34 cellular contexts compared by ENCODE assay signal in genomic region chr14:104523546-104523935, GRCh38. TPM values are rescaled to one million over a fixed set of nuclear protein-coding genes. Genes with fewer than 3 reads are reported as not detected.
"Had no signal": no experiment of that assay in that cellular context is flagged by ENCODE, and none has a peak within 500 bp of the region (broad histone marks: within the 10 kb centered on the region; RNA-seq: fewer than 3 reads in every experiment).

No MANE protein-coding gene starts in this region.

- H3K27ac Mint-ChIP-seq: activated CD4-positive, alpha-beta memory T cell treated with anti-CD3 and anti-CD28 coated beads, Interleukin-2, amount 10 ng/mL, durations not matched to agents 7 days and 5 days; activated CD4-positive, alpha-beta T cell treated with anti-CD3 and anti-CD28 coated beads, Interleukin-2, amount 10 ng/mL, durations not matched to agents 7 days and 5 days; activated naive CD4-positive, alpha-beta T cell treated with anti-CD3 and anti-CD28 coated beads for 36 hours; activated naive CD4-positive, alpha-beta T cell treated with anti-CD3 and anti-CD28 coated beads, Interleukin-2, amount 50 U/mL, for 24 hours; activated naive CD8-positive, alpha-beta T cell treated with anti-CD3 and anti-CD28 coated beads for 36 hours; activated naive CD8-positive, alpha-beta T cell treated with anti-CD3 and anti-CD28 coated beads, Interleukin-2, amount 50 U/mL, for 24 hours; activated T-helper 1 cell treated with anti-CD3 and anti-CD28 coated beads, Interleukin-12 subunit alpha, Interleukin-12 subunit beta, Interleukin-2, Interleukin-4 antibody, amounts not matched to agents 30 ng/mL and 10 ng/mL and 1 ng/mL, durations not matched to agents 14 hours and 24 hours and 36 hours; activated T-helper 2 cell treated with anti-CD3 and anti-CD28 coated beads, Interferon-gamma antibody, Interleukin-2, Interleukin-4, amounts not matched to agents 10 μg/mL and 5 μg/mL and 100 μg/mL, durations not matched to agents 14 hours and 24 hours and 36 hours; T-helper 17 cell; T-helper 2 cell treated with Interferon-gamma antibody and Interleukin-4, amounts not matched to agents 5 μg/mL and 100 μg/mL, for 36 hours had no signal

- H3K27ac ChIP-seq: adrenal gland, body of pancreas, colonic mucosa, esophagus muscularis mucosa, foreskin keratinocyte, gastrocnemius medialis, heart left ventricle had no signal

- H3K4me3 ChIP-seq: adrenal gland, body of pancreas, colonic mucosa, esophagus muscularis mucosa, gastrocnemius medialis, heart left ventricle had no signal

- H3K36me3 Mint-ChIP-seq: activated naive CD8-positive, alpha-beta T cell treated with anti-CD3 and anti-CD28 coated beads for 36 hours had no signal

- H3K9me3 ChIP-seq: adrenal gland, body of pancreas, colonic mucosa, gastrocnemius medialis had no signal

- H3K4me1 ChIP-seq: adrenal gland, body of pancreas, colonic mucosa, esophagus muscularis mucosa, foreskin keratinocyte, gastrocnemius medialis, heart left ventricle had no signal

- DNase-seq: activated CD4-positive, alpha-beta memory T cell treated with anti-CD3 and anti-CD28 coated beads, Interleukin-2, amount 10 ng/mL, durations not matched to agents 7 days and 5 days; activated CD4-positive, alpha-beta T cell treated with anti-CD3 and anti-CD28 coated beads for 1 hour; activated CD4-positive, alpha-beta T cell treated with anti-CD3 and anti-CD28 coated beads for 4 hours; activated CD4-positive, alpha-beta T cell treated with anti-CD3 and anti-CD28 coated beads, Interleukin-2, amount 10 ng/mL, durations not matched to agents 7 days and 5 days; activated CD4-positive, alpha-beta T cell treated with anti-CD3 and anti-CD28 coated beads, Interleukin-2, amount 50 U/mL, for 4 hours; activated CD4-positive, CD25-positive, alpha-beta regulatory T cell; activated CD8-positive, alpha-beta memory T cell treated with anti-CD3 and anti-CD28 coated beads, Interleukin-2, amount 50 U/mL, for 4 hours; activated effector memory CD4-positive, alpha-beta T cell treated with anti-CD3 and anti-CD28 coated beads, Interleukin-2, amount 50 U/mL, for 16 hours; activated naive CD4-positive, alpha-beta T cell treated with anti-CD3 and anti-CD28 coated beads for 36 hours; activated naive CD8-positive, alpha-beta T cell treated with anti-CD3 and anti-CD28 coated beads for 36 hours; activated naive CD8-positive, alpha-beta T cell treated with anti-CD3 and anti-CD28 coated beads, Interleukin-2, amount 50 U/mL, for 24 hours; activated T-cell treated with anti-CD3 and anti-CD28 coated beads, Interleukin-2, amount 50 U/mL, for 1 hour; activated T-cell treated with anti-CD3 and anti-CD28 coated beads, Interleukin-2, amount 50 U/mL, for 48 hours; adrenal gland; amygdala; aorta; body of pancreas; central memory CD4-positive, alpha-beta T cell; cerebellar nuclear complex; colonic mucosa; effector memory CD4-positive, alpha-beta T cell; erythroblast; foreskin keratinocyte; gastrocnemius medialis; glutamatergic neuron; heart left ventricle; T-helper 1 cell; T-helper 17 cell had no signal

- H3K36me3 ChIP-seq: adrenal gland, colonic mucosa, esophagus muscularis mucosa, gastrocnemius medialis, heart left ventricle had no signal

- H3K4me3 Mint-ChIP-seq: activated CD4-positive, alpha-beta memory T cell treated with anti-CD3 and anti-CD28 coated beads, Interleukin-2, amount 10 ng/mL, durations not matched to agents 7 days and 5 days; activated CD4-positive, alpha-beta T cell treated with anti-CD3 and anti-CD28 coated beads, Interleukin-2, amount 10 ng/mL, durations not matched to agents 7 days and 5 days; activated naive CD4-positive, alpha-beta T cell treated with anti-CD3 and anti-CD28 coated beads for 36 hours; activated naive CD4-positive, alpha-beta T cell treated with anti-CD3 and anti-CD28 coated beads, Interleukin-2, amount 50 U/mL, for 24 hours; activated naive CD8-positive, alpha-beta T cell treated with anti-CD3 and anti-CD28 coated beads for 36 hours; activated naive CD8-positive, alpha-beta T cell treated with anti-CD3 and anti-CD28 coated beads, Interleukin-2, amount 50 U/mL, for 24 hours; activated T-helper 1 cell treated with anti-CD3 and anti-CD28 coated beads, Interleukin-12 subunit alpha, Interleukin-12 subunit beta, Interleukin-2, Interleukin-4 antibody, amounts not matched to agents 30 ng/mL and 10 ng/mL and 1 ng/mL, durations not matched to agents 14 hours and 24 hours and 36 hours; T-helper 17 cell; T-helper 2 cell treated with Interferon-gamma antibody and Interleukin-4, amounts not matched to agents 5 μg/mL and 100 μg/mL, for 36 hours had no signal

- H3K27me3 Mint-ChIP-seq: activated CD4-positive, alpha-beta memory T cell treated with anti-CD3 and anti-CD28 coated beads, Interleukin-2, amount 10 ng/mL, durations not matched to agents 7 days and 5 days; activated CD4-positive, alpha-beta T cell treated with anti-CD3 and anti-CD28 coated beads, Interleukin-2, amount 10 ng/mL, durations not matched to agents 7 days and 5 days; activated naive CD4-positive, alpha-beta T cell treated with anti-CD3 and anti-CD28 coated beads, Interleukin-2, amount 50 U/mL, for 24 hours; activated naive CD8-positive, alpha-beta T cell treated with anti-CD3 and anti-CD28 coated beads for 36 hours; activated naive CD8-positive, alpha-beta T cell treated with anti-CD3 and anti-CD28 coated beads, Interleukin-2, amount 50 U/mL, for 24 hours had no signal

- H3K4me1 Mint-ChIP-seq: activated CD4-positive, alpha-beta memory T cell treated with anti-CD3 and anti-CD28 coated beads, Interleukin-2, amount 10 ng/mL, durations not matched to agents 7 days and 5 days; activated naive CD8-positive, alpha-beta T cell treated with anti-CD3 and anti-CD28 coated beads for 36 hours; activated naive CD8-positive, alpha-beta T cell treated with anti-CD3 and anti-CD28 coated beads, Interleukin-2, amount 50 U/mL, for 24 hours; T-helper 17 cell had no signal

- H3K27me3 ChIP-seq: adrenal gland, body of pancreas, colonic mucosa, esophagus muscularis mucosa, foreskin keratinocyte, gastrocnemius medialis, heart left ventricle had no signal

- ATAC-seq: activated naive CD8-positive, alpha-beta T cell treated with anti-CD3 and anti-CD28 coated beads, Interleukin-2, amount 50 U/mL, for 24 hours; body of pancreas; foreskin keratinocyte; gastrocnemius medialis; heart left ventricle; T-helper 17 cell had no signal

RNA-seq across cellular contexts. Expression of gene C14orf180, which starts 56.0 kb away (rescaled TPM):
- total RNA-seq: activated CD4-positive, alpha-beta memory T cell treated with anti-CD3 and anti-CD28 coated beads, Interleukin-2, amount 10 ng/mL, durations not matched to agents 7 days and 5 days; activated CD4-positive, alpha-beta T cell treated with anti-CD3 and anti-CD28 coated beads, Interleukin-2, amount 10 ng/mL, durations not matched to agents 7 days and 5 days; activated naive CD4-positive, alpha-beta T cell treated with anti-CD3 and anti-CD28 coated beads for 36 hours; activated naive CD8-positive, alpha-beta T cell treated with anti-CD3 and anti-CD28 coated beads for 36 hours; activated T-helper 1 cell treated with anti-CD3 and anti-CD28 coated beads, Interleukin-12 subunit alpha, Interleukin-12 subunit beta, Interleukin-2, Interleukin-4 antibody, amounts not matched to agents 30 ng/mL and 10 ng/mL and 1 ng/mL, durations not matched to agents 14 hours and 24 hours and 36 hours; activated T-helper 2 cell treated with anti-CD3 and anti-CD28 coated beads, Interferon-gamma antibody, Interleukin-2, Interleukin-4, amounts not matched to agents 10 μg/mL and 5 μg/mL and 100 μg/mL, durations not matched to agents 14 hours and 24 hours and 36 hours; dermis microvascular lymphatic vessel endothelial cell; foreskin keratinocyte; T-helper 17 cell had no signal
- polyA plus RNA-seq: foreskin keratinocyte had no signal
